In the genomic region with DNA sequence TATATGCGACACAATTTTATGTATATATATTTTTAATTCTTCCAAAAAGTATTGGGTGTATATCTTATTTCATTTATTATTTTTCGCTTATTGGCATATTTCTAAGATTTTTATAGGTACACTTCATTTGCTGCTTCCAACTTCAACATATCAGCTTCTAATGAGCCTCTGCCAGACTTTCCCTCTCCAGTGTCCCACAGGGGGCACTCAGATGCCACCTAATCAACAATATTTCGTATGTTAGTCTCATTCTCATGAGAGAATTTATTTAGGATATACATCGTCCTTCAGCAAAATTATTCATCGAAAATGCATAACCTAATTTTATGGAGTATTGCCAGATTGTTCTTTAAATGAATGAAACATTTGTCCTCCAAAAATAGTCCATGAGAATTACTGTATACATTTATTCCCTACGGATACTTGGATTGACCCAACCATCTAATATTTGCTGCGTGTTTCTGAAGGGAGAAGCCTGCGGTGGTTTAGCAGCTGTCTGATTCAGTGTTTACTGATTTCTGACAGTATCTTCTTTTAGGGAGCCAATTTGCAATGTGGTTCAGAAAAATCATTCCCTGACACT, we compare ENCODE assay signal across 8 cellular contexts.
DNase-seq lines count a peak whose midpoint lies in the region; ATAC-seq and TF ChIP-seq lines count a peak whose summit lies in the region.

No MANE protein-coding gene starts in this region.

- peaks cover 16% of the 10 kb centered on the region for H3K27me3 Mint-ChIP-seq in progenitor cell of endocrine pancreas

- peak; percentile 52 for DNase-seq in D341Med (ENCODE audit: low spot score)
- peak in 58 of 76 experiments; percentile 3 to 72 (median 36) for DNase-seq in HUDEP-2 (lab: John Stamatoyannopoulos, UW; ENCODE audit: unreplicated experiment in 76 of 76)
- DNase-seq in SHP77 treated with DMSO at 0.1 percent for 48 hours (lab: John Stamatoyannopoulos, UW), result peak; percentile 80
- DNase-seq in T47D (ENCODE audit: low read depth in 1 of 2, low spot score in 1 of 2), result peak; percentile 53 to 71
- DNase-seq in progenitor cell of endocrine pancreas (ENCODE audit: low spot score, unreplicated experiment), result no peak

- no peak overlapping the region for H3K4me3 Mint-ChIP-seq in progenitor cell of endocrine pancreas (ENCODE audit: low read depth)

- no peaks in the 10 kb centered on the region for H3K9me3 Mint-ChIP-seq in progenitor cell of endocrine pancreas (ENCODE audit: low read depth)

- H3K27ac Mint-ChIP-seq in progenitor cell of endocrine pancreas, result no peak overlapping the region

- H3K36me3 Mint-ChIP-seq in progenitor cell of endocrine pancreas (ENCODE audit: insufficient read depth), result no peaks in the 10 kb centered on the region

- peaks cover 5% of the 10 kb centered on the region for H3K4me1 Mint-ChIP-seq in progenitor cell of endocrine pancreas (ENCODE audit: low read depth)

- TF ChIP-seq CTCF in progenitor cell of endocrine pancreas (IDR thresholded peaks at IDR 0.05; ENCODE audit: unreplicated experiment), result peak; percentile 38

- in situ Hi-C loops in T47D (cut with HindIII; ENCODE audit: low pct_unique_long_range_greater_than_20kb, low sequenced_read_pairs), result no loop called here

- no peak for ATAC-seq in HG03039 (IDR thresholded peaks at IDR 0.05; ENCODE audit: unreplicated experiment)
- no peak for ATAC-seq in HG02981 (IDR thresholded peaks at IDR 0.05; ENCODE audit: unreplicated experiment)
- no peak for ATAC-seq in GM21786 (IDR thresholded peaks at IDR 0.05; ENCODE audit: unreplicated experiment)
